ENCODE assay signal across 8 cellular contexts in genomic region chr1:24830680-24831272, GRCh38.
DNase-seq lines count a peak whose midpoint lies in the region; ATAC-seq, FAIRE-seq and TF ChIP-seq lines count a peak whose summit lies in the region.

No MANE protein-coding gene starts in this region.

- TF ChIP-seq RAD21 in H1 (IDR thresholded peaks at IDR 0.05 in 1 of 2, conservative IDR thresholded peaks at IDR 0.05 in 1 of 2; ENCODE audit: low read depth in 2 of 2, low read length in 2 of 2), result peak; percentile 74 to 84

- H3K36me3 ChIP-seq in KMS-11 (ENCODE audit: insufficient read depth) (no peaks in the 10 kb centered on the region), PC-3 (ENCODE audit: low read depth, low read length) (no peaks in the 10 kb centered on the region), H1 (ENCODE audit: control insufficient read depth in 2 of 4, insufficient read depth in 4 of 4, low read length in 3 of 4) (peaks cover 0 to 26% (median 0%) of the 10 kb centered on the region in 4 experiments; a peak in 3 of 8 replicates)

- H4K20me1 ChIP-seq in KMS-11 (ENCODE audit: insufficient read depth) (no peaks in the 10 kb centered on the region; the same call in 1 of the 2 replicates), PC-3 (ENCODE audit: low read length) (no peaks in the 10 kb centered on the region), H1 (replicated peaks in 1 of 2; ENCODE audit: control insufficient read depth in 1 of 2, insufficient read depth in 2 of 2, low read length in 2 of 2) (peaks cover 8 to 17% of the 10 kb centered on the region in 2 experiments)

- H2BK12ac ChIP-seq in H1 (ENCODE audit: low read depth, low read length), result no peak overlapping the region

- no peak overlapping the region for H4K5ac ChIP-seq in H1 (ENCODE audit: insufficient read length, low read depth, low read length)

- H3K14ac ChIP-seq in H1 (ENCODE audit: insufficient read length), result no peak overlapping the region

- no peak overlapping the region for H2BK120ac ChIP-seq in H1 (replicated peaks; ENCODE audit: low read depth, low read length)

- H3K79me2 ChIP-seq in KMS-11 (ENCODE audit: insufficient read depth, low read depth), result peaks cover 38% of the 10 kb centered on the region; the same call in 1 of the 2 replicates
- H3K79me2 ChIP-seq in PC-3 (ENCODE audit: low read length), result 0 out of 2 replicates have a peak, but pooled peaks cover 2% of the 10 kb centered on the region
- H3K79me2 ChIP-seq in H1 (ENCODE audit: control insufficient read depth in 1 of 2, insufficient read depth in 2 of 2, low read length in 2 of 2), result peaks cover 0 to 69% of the 10 kb centered on the region in 2 experiments; a peak in 2 of 4 replicates

- H2BK5ac ChIP-seq in H1 (ENCODE audit: low read depth, low read length), result no peak overlapping the region

- H3K9ac ChIP-seq in KMS-11, result no peak overlapping the region
- H3K9ac ChIP-seq in PC-3 (ENCODE audit: low read length), result no peak overlapping the region
- H3K9ac ChIP-seq in H1 (replicated peaks in 1 of 4; ENCODE audit: extremely low read depth in 1 of 4, low read depth in 3 of 4, low read length in 3 of 4), result no peak overlapping the region

- no peak overlapping the region for H2AK5ac ChIP-seq in H1 (ENCODE audit: low read depth, low read length)

- H3K4me3 Mint-ChIP-seq in mesothelial cell of epicardium, result no peak overlapping the region

- TF ChIP-seq POLR2A in H1 (IDR thresholded peaks at IDR 0.05; ENCODE audit: control extremely low read depth in 1 of 2, low read depth in 2 of 2, low read length in 2 of 2), result no peak

- no peak overlapping the region for H3K4ac ChIP-seq in H1 (replicated peaks; ENCODE audit: insufficient read length, low read depth, low read length)

- no peak overlapping the region for H3K56ac ChIP-seq in H1 (replicated peaks; ENCODE audit: insufficient read length, low read depth, low read length)

- H3K4me2 ChIP-seq in KMS-11 (no peak overlapping the region), PC-3 (ENCODE audit: low read length) (no peak overlapping the region), H1 (ENCODE audit: insufficient read depth in 1 of 2, low read depth in 2 of 2, low read length in 2 of 2) (no peak overlapping the region)

- H3K23me2 ChIP-seq in H1 (ENCODE audit: low read depth, low read length), result no peaks in the 10 kb centered on the region

- no peaks in the 10 kb centered on the region for H3K9me3 Mint-ChIP-seq in mesothelial cell of epicardium

- peak; percentile 19 for FAIRE-seq in H1 (lab: Jason Lieb, UNC)

- no peaks in the 10 kb centered on the region for H3F3A ChIP-seq in PC-3 (ENCODE audit: low read length, unreplicated experiment)

- no peaks in the 10 kb centered on the region for H3K9me2 ChIP-seq in PC-3 (replicated peaks; ENCODE audit: low read length)

- DNase-seq in DMS79 (lab: John Stamatoyannopoulos, UW), result peak; percentile 48
- peak; percentile 86 for DNase-seq in PC-3
- DNase-seq in H1 (ENCODE audit: low read depth in 1 of 2, low spot score in 2 of 2), result no peak
- no peak for DNase-seq in mesothelial cell of epicardium (ENCODE audit: low spot score in 2 of 2, unreplicated experiment in 2 of 2)
- no peak for DNase-seq in OCI-M2 (lab: John Stamatoyannopoulos, UW; ENCODE audit: unreplicated experiment)
- no peak for DNase-seq in HuH-7.5 (ENCODE audit: low spot score)

- peaks cover 4% of the 10 kb centered on the region; the same call in 1 of the 2 replicates for H3K79me1 ChIP-seq in H1 (ENCODE audit: low read depth, low read length)

- H3K4me3 ChIP-seq in KMS-11 (IDR thresholded peaks at IDR 0.05; ENCODE audit: insufficient read depth, low read depth, low read length), result no peak overlapping the region
- H3K4me3 ChIP-seq in PC-3 (ENCODE audit: low read length), result no peak overlapping the region
- no peak overlapping the region for H3K4me3 ChIP-seq in H1 (ENCODE audit: extremely low read depth in 1 of 4, insufficient read depth in 2 of 4, low read depth in 3 of 4, low read length in 4 of 4)

- ATAC-seq in PC-3 (peak; percentile 83), GM21526 (IDR thresholded peaks at IDR 0.05; ENCODE audit: low FRiP score, unreplicated experiment) (no peak)

- no peak overlapping the region for H4K91ac ChIP-seq in H1 (replicated peaks; ENCODE audit: insufficient read length, low read length)

- POLR2A ChIA-PET in PC-3 (lab: Charles Lee; ENCODE audit: unreplicated experiment) (interaction anchor here (0.5 to 0.6 kb wide), 3 partner anchors 10 to 143 kb away, joined by 3 to 6 read pairs (median 3); partner anchors contain the start of gene CLIC4), H1 (lab: Charles Lee; ENCODE audit: partially characterized antibody) (interaction anchor here (0.7 to 1.3 kb wide), 4 partner anchors 85 to 153 kb away, joined by 3 to 9 read pairs (median 3); partner anchors contain the start of gene CLIC4)

- peaks cover 30% of the 10 kb centered on the region for H3K4me1 Mint-ChIP-seq in mesothelial cell of epicardium

- no peak overlapping the region for H3K18ac ChIP-seq in H1 (ENCODE audit: extremely low read depth, low read length)

- peaks cover 59% of the 10 kb centered on the region for H3K4me1 ChIP-seq in KMS-11 (ENCODE audit: low read depth, poor library complexity, severe bottlenecking)
- no peaks in the 10 kb centered on the region for H3K4me1 ChIP-seq in PC-3 (ENCODE audit: insufficient read depth, low read length)
- no peaks in the 10 kb centered on the region; a peak in 1 of 7 replicates for H3K4me1 ChIP-seq in H1 (replicated peaks in 1 of 4; ENCODE audit: control insufficient read depth in 3 of 4, insufficient read depth in 4 of 4, low read length in 3 of 4)

- intact Hi-C loops in PC-3 (cut with micrococcal nuclease), result loop anchor here (2.0 kb wide), 2 partner anchors 84 to 142 kb away; no protein-coding TSS in a partner anchor

- H2BK15ac ChIP-seq in H1 (ENCODE audit: low read length), result no peak overlapping the region

- H4K8ac ChIP-seq in H1 (ENCODE audit: extremely low read depth, insufficient read depth, low read length), result no peak overlapping the region

- H3K27me3 ChIP-seq in KMS-11 (ENCODE audit: insufficient read depth, low read depth), result no peaks in the 10 kb centered on the region
- H3K27me3 ChIP-seq in PC-3 (ENCODE audit: low read length), result no peaks in the 10 kb centered on the region
- H3K27me3 ChIP-seq in H1 (replicated peaks in 1 of 4; ENCODE audit: control insufficient read depth in 3 of 4, extremely low read depth in 1 of 4, insufficient read depth in 3 of 4, low read length in 3 of 4), result no peaks in the 10 kb centered on the region

- H3K9me3 ChIP-seq in PC-3 (ENCODE audit: low read length) (no peaks in the 10 kb centered on the region), H1 (ENCODE audit: insufficient read depth in 2 of 2, low read depth in 1 of 2, low read length in 1 of 2) (no peaks in the 10 kb centered on the region)

- no peak overlapping the region for H3K23ac ChIP-seq in H1 (ENCODE audit: insufficient read length)

- BruUV-seq in PC-3 (replicated peaks; lab: Mats Ljungman, UMichigan), result no TSS peak

- no peak overlapping the region for H3K27ac ChIP-seq in KMS-11
- H3K27ac ChIP-seq in PC-3 (ENCODE audit: low read length), result no peak overlapping the region
- H3K27ac ChIP-seq in H1 (ENCODE audit: low read depth, low read length), result no peak overlapping the region

- no peak overlapping the region for H2BK20ac ChIP-seq in H1 (ENCODE audit: low read length)

- CTCF ChIA-PET in PC-3 (lab: Charles Lee) (interaction anchor here (0.5 to 1.2 kb wide), 21 partner anchors 12 to 191 kb away, joined by 3 to 35 read pairs (median 4); partner anchors contain the start of gene CLIC4), H1 (lab: Charles Lee; ENCODE audit: partially characterized antibody) (interaction anchor here (0.6 to 10.5 kb wide), 28 partner anchors 10 to 186 kb away, joined by 3 to 247 read pairs (median 4); no protein-coding TSS in a partner anchor)

- H2AFZ ChIP-seq in KMS-11 (ENCODE audit: low read depth) (no peak overlapping the region), PC-3 (ENCODE audit: low read length) (no peak overlapping the region), H1 (ENCODE audit: low read length) (no peak overlapping the region)

- 82% methylated on average over 3 of the region's 3 CpGs; no CpG with 5 or more reads in 1 of the 2 experiments for WGBS in H1 (ENCODE audit: extremely low coverage in 1 of 2, insufficient coverage in 1 of 2, insufficient read length in 1 of 2, insufficient replicate concordance in 2 of 2, low coverage in 1 of 2, low lambda C conversion rate in 2 of 2, missing lambda C conversion rate in 1 of 2), 2 experiments

- no peak overlapping the region for H3K27ac Mint-ChIP-seq in mesothelial cell of epicardium

- H3K27me3 Mint-ChIP-seq in mesothelial cell of epicardium (ENCODE audit: low read depth), result no peaks in the 10 kb centered on the region

- peak; percentile 85 for TF ChIP-seq CTCF in KMS-11 (conservative IDR thresholded peaks at IDR 0.05; ENCODE audit: low read depth, low read length)
- TF ChIP-seq CTCF in PC-3 (conservative IDR thresholded peaks at IDR 0.05; ENCODE audit: low read depth, low read length), result peak; percentile 92
- TF ChIP-seq CTCF in H1 (IDR thresholded peaks at IDR 0.05; ENCODE audit: control extremely low read depth in 1 of 3, insufficient read depth in 1 of 3, low read depth in 1 of 3, low read length in 3 of 3), result peak in 2 of 3 experiments; percentile 43 to 59; a peak in 2 of 4 replicates
- peak; percentile 60 for TF ChIP-seq CTCF in mesothelial cell of epicardium (IDR thresholded peaks at IDR 0.05; ENCODE audit: unreplicated experiment)

- peaks cover 2% of the 10 kb centered on the region for H3K36me3 Mint-ChIP-seq in mesothelial cell of epicardium

- TF ChIP-seq EP300 in H1 (IDR thresholded peaks at IDR 0.05; ENCODE audit: borderline replicate concordance in 1 of 2, low read depth in 2 of 2, low read length in 2 of 2), result no peak

TF ChIP-seq in H1, 55 proteins besides CTCF, POLR2A, EP300 and RAD21 (continues in another document):
- no peak for TF ChIP-seq SP1 (IDR thresholded peaks at IDR 0.05; ENCODE audit: low read depth, low read length)
- TF ChIP-seq CBX5 (IDR thresholded peaks at IDR 0.05; ENCODE audit: low read depth, low read length), result no peak
- TF ChIP-seq SRF (IDR thresholded peaks at IDR 0.05; ENCODE audit: low read depth, low read length), result no peak
- no peak for TF ChIP-seq SIN3A (conservative IDR thresholded peaks at IDR 0.05 in 1 of 2, IDR thresholded peaks at IDR 0.05 in 1 of 2; ENCODE audit: low read depth in 1 of 2, low read length in 2 of 2)
- no peak for TF ChIP-seq USF2 (IDR thresholded peaks at IDR 0.05; ENCODE audit: low read length)
- no peak for TF ChIP-seq CEBPB (IDR thresholded peaks at IDR 0.05; ENCODE audit: low read depth, low read length)
- no peak for TF ChIP-seq RNF2 (IDR thresholded peaks at IDR 0.05; ENCODE audit: borderline replicate concordance, low read depth, low read length, missing control alignments, poor library complexity, severe bottlenecking)
- TF ChIP-seq BCL11A (IDR thresholded peaks at IDR 0.05; ENCODE audit: low read depth in 2 of 2, low read length in 2 of 2), result no peak

Comparison
In these comparisons a context has a peak if more than half of its experiments do, and no peak if none do; other contexts are left out.
1. DNase-seq: peak in DMS79 (single experiment) and PC-3 (single experiment); none in H1 (0 of 2), mesothelial cell of epicardium (0 of 2), OCI-M2 (single experiment) and HuH-7.5 (single experiment).
2. Peak in every context shown above with its lines, with median percentiles within 50 percentile points of each other: CTCF ChIP-seq.